9 cellular contexts compared by ENCODE assay signal in the genomic region with DNA sequence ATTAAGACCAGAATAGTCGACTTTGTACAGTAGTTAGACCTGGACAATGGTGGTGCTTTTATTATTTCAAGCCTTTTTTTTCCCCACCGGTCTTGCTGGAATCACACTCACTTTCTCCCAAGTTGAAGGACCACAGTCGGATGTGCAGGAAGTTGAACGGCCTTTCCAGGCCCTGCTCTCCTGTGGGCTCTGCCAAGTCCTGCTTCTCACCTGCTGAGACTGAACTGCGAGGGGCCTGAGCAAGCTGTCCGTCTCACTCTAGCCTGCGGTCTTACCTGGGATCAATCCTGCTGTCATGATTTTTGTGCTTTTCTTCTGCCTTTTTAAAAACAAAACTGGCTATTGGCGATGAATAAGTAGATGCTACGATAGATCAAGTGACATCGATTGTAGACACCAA. TPM values are rescaled to one million over a fixed set of nuclear protein-coding genes. Genes with fewer than 3 reads are reported as not detected.
A peak's percentile ranks its signal among the peaks of the same experiment; 100 is the strongest.
DNase-seq lines count a peak whose midpoint lies in the region; ATAC-seq and TF ChIP-seq lines count a peak whose summit lies in the region.
"Had no signal": no experiment of that assay in that cellular context is flagged by ENCODE, and none has a peak within 500 bp of the region (broad histone marks: within the 10 kb centered on the region; RNA-seq: fewer than 3 reads in every experiment).

No MANE protein-coding gene starts in this region.

- CTCF ChIA-PET in activated CD8-positive, alpha-beta T cell treated with anti-CD3 and anti-CD28 coated beads for 36 hours (lab: Charles Lee), result interaction anchor here (0.8 to 1.7 kb wide), 2 partner anchors 19 to 33 kb away, joined by 3 to 4 read pairs; a partner anchor contains a TSS

- peak overlapping the region; percentile 77 for H3K9ac ChIP-seq in iPS-18a (ENCODE audit: low read length)

- ATAC-seq in left ventricle myocardium superior (no peak), GM19452 (IDR thresholded peaks at IDR 0.05; ENCODE audit: unreplicated experiment) (no peak), HG02981 (IDR thresholded peaks at IDR 0.05; ENCODE audit: unreplicated experiment) (no peak)
- no peak for ATAC-seq in activated CD8-positive, alpha-beta T cell treated with anti-CD3 and anti-CD28 coated beads for 36 hours

- H3K27me3 ChIP-seq in left ventricle myocardium inferior (ENCODE audit: low read depth) (no peaks in the 10 kb centered on the region), iPS-18a (ENCODE audit: control insufficient read depth, insufficient read depth, low read length) (peaks cover 18% of the 10 kb centered on the region)

- H3K36me3 ChIP-seq in left ventricle myocardium inferior, result peaks cover 6% of the 10 kb centered on the region
- H3K36me3 ChIP-seq in iPS-18a (ENCODE audit: control insufficient read depth, low read depth, low read length), result peaks cover 14% of the 10 kb centered on the region

- DNase-seq in left ventricle myocardium inferior (no peak), left ventricle myocardium superior (no peak), GM13977 (ENCODE audit: low spot score) (no peak), midbrain (lab: John Stamatoyannopoulos, UW) (no peak)
- no peak for DNase-seq in activated CD8-positive, alpha-beta T cell treated with anti-CD3 and anti-CD28 coated beads for 36 hours
- DNase-seq: NCI-H2227 treated with DMSO at 0.1 percent for 48 hours had no signal

- intact Hi-C loops in left ventricle myocardium inferior (cut with micrococcal nuclease) (no loop called here), left ventricle myocardium superior (cut with micrococcal nuclease) (no loop called here)
- intact Hi-C loops in activated CD8-positive, alpha-beta T cell treated with anti-CD3 and anti-CD28 coated beads for 36 hours (cut with micrococcal nuclease), result no loop called here

- no peak for TF ChIP-seq CTCF in left ventricle myocardium inferior (IDR thresholded peaks at IDR 0.05; ENCODE audit: borderline replicate concordance)
- no peak for TF ChIP-seq CTCF in activated CD8-positive, alpha-beta T cell treated with anti-CD3 and anti-CD28 coated beads for 36 hours (IDR thresholded peaks at IDR 0.05)
- no peak for TF ChIP-seq CTCF in GM13977 (IDR thresholded peaks at IDR 0.05; ENCODE audit: extremely low read depth, insufficient read depth, missing control alignments)

- in situ Hi-C loops in GM13977 (cut with MboI; ENCODE audit: low pct_unique_long_range_greater_than_20kb, low sequenced_read_pairs, unreplicated experiment), result no loop called here

- POLR2A ChIA-PET in activated CD8-positive, alpha-beta T cell treated with anti-CD3 and anti-CD28 coated beads for 36 hours (lab: Charles Lee), result interaction anchor here (0.5 to 1.7 kb wide), 7 partner anchors 9 to 48 kb away, joined by 3 to 11 read pairs (median 6); a partner anchor contains a TSS

- H3K27me3 Mint-ChIP-seq in activated CD8-positive, alpha-beta T cell treated with anti-CD3 and anti-CD28 coated beads for 36 hours, result no peaks in the 10 kb centered on the region

- peaks cover 41% of the 10 kb centered on the region for H3K36me3 Mint-ChIP-seq in activated CD8-positive, alpha-beta T cell treated with anti-CD3 and anti-CD28 coated beads for 36 hours (ENCODE audit: low read depth)

- H3K9me3 ChIP-seq in left ventricle myocardium inferior (replicated peaks) (no peaks in the 10 kb centered on the region), iPS-18a (ENCODE audit: control insufficient read depth, low read depth, low read length) (no peaks in the 10 kb centered on the region)

- H3K9me3 Mint-ChIP-seq in activated CD8-positive, alpha-beta T cell treated with anti-CD3 and anti-CD28 coated beads for 36 hours, result peaks cover 2% of the 10 kb centered on the region

- H3K4me1 ChIP-seq in left ventricle myocardium inferior, result peaks cover 25% of the 10 kb centered on the region
- H3K4me1 ChIP-seq in iPS-18a (ENCODE audit: control insufficient read depth, low read depth, low read length), result peaks cover 9% of the 10 kb centered on the region

- H3K27ac Mint-ChIP-seq in activated CD8-positive, alpha-beta T cell treated with anti-CD3 and anti-CD28 coated beads for 36 hours, result peak overlapping the region; percentile 90

- H3K4me3 Mint-ChIP-seq in activated CD8-positive, alpha-beta T cell treated with anti-CD3 and anti-CD28 coated beads for 36 hours, result peak overlapping the region; percentile 93

- H3K27ac ChIP-seq in left ventricle myocardium inferior (replicated peaks) (peak overlapping the region; percentile 84), iPS-18a (ENCODE audit: low read length) (no peak overlapping the region)

- peaks cover 19% of the 10 kb centered on the region for H3K4me1 Mint-ChIP-seq in activated CD8-positive, alpha-beta T cell treated with anti-CD3 and anti-CD28 coated beads for 36 hours (ENCODE audit: low read depth)

- peak overlapping the region; percentile 90 for H3K4me3 ChIP-seq in left ventricle myocardium inferior
- peak overlapping the region; percentile 90 for H3K4me3 ChIP-seq in iPS-18a (ENCODE audit: low read length)

RNA-seq across cellular contexts. Expression of a gene that starts 1.3 kb away (rescaled TPM):
- 1.5 TPM for total RNA-seq in left ventricle myocardium inferior
- 2.3 TPM for total RNA-seq in left ventricle myocardium superior
- total RNA-seq in activated CD8-positive, alpha-beta T cell treated with anti-CD3 and anti-CD28 coated beads for 36 hours, result 10 to 100 TPM; 30.9 to 34.4 TPM

RNA-seq across cellular contexts. Expression of a gene that starts 18.3 kb away (rescaled TPM):
- total RNA-seq in left ventricle myocardium inferior (11.1 TPM), left ventricle myocardium superior (14.1 TPM)
- 10 to 100 TPM; 52.8 to 55.8 TPM for total RNA-seq in activated CD8-positive, alpha-beta T cell treated with anti-CD3 and anti-CD28 coated beads for 36 hours

RNA-seq across cellular contexts. Expression of a gene that starts 19.1 kb away (rescaled TPM):
- 30.7 TPM for total RNA-seq in left ventricle myocardium inferior
- 35.4 TPM for total RNA-seq in left ventricle myocardium superior
- 10 to 100 TPM; 55.7 to 61.6 TPM for total RNA-seq in activated CD8-positive, alpha-beta T cell treated with anti-CD3 and anti-CD28 coated beads for 36 hours

RNA-seq across cellular contexts. Expression of a gene that starts 48.3 kb away (rescaled TPM):
- 26.5 TPM for total RNA-seq in left ventricle myocardium inferior
- 29.9 TPM for total RNA-seq in left ventricle myocardium superior
- 10 to 100 TPM; 47.3 to 55.2 TPM for total RNA-seq in activated CD8-positive, alpha-beta T cell treated with anti-CD3 and anti-CD28 coated beads for 36 hours

RNA-seq across cellular contexts. Expression of a gene that starts 48.4 kb away (rescaled TPM):
- total RNA-seq in left ventricle myocardium inferior (18.7 TPM), left ventricle myocardium superior (22.4 TPM)
- total RNA-seq in activated CD8-positive, alpha-beta T cell treated with anti-CD3 and anti-CD28 coated beads for 36 hours, result 10 to 100 TPM; 35.5 to 36.2 TPM
